ENCODE assay signal across 9 cellular contexts in genomic region chr16:29784901-29785500, GRCh38. TPM values are rescaled to one million over a fixed set of nuclear protein-coding genes. Genes with fewer than 3 reads are reported as not detected.
DNase-seq lines count a peak whose midpoint lies in the region; ATAC-seq and TF ChIP-seq lines count a peak whose summit lies in the region.
"Had no signal": no experiment of that assay in that cellular context is flagged by ENCODE, and none has a peak within 500 bp of the region (broad histone marks: within the 10 kb centered on the region; RNA-seq: fewer than 3 reads in every experiment).

No MANE protein-coding gene starts in this region.

- H3K4me1 ChIP-seq in left lung, result peaks cover 2 to 12% of the 10 kb centered on the region in 2 donors

- H3K4me1 Mint-ChIP-seq in activated CD4-positive, alpha-beta T cell treated with anti-CD3 and anti-CD28 coated beads, Interleukin-2, amount 10 ng/mL, durations not matched to agents 7 days and 5 days, result peaks cover 33% of the 10 kb centered on the region

- peaks cover 4% of the 10 kb centered on the region for H3K9me3 Mint-ChIP-seq in activated CD4-positive, alpha-beta T cell treated with anti-CD3 and anti-CD28 coated beads, Interleukin-2, amount 10 ng/mL, durations not matched to agents 7 days and 5 days

- POLR2A ChIA-PET in activated CD4-positive, alpha-beta T cell treated with anti-CD3 and anti-CD28 coated beads, Interleukin-2, amount 10 ng/mL, durations not matched to agents 7 days and 5 days (lab: Charles Lee), result no interaction called here

- ATAC-seq in left lung (peak; percentile 79), GM21360 (IDR thresholded peaks at IDR 0.05; ENCODE audit: unreplicated experiment) (no peak)

- peak overlapping the region; percentile 61 for H3K4me3 ChIP-seq in coronary artery
- H3K4me3 ChIP-seq in left lung, result peak overlapping the region in 1 of 2 donors; percentile 6

- H3K36me3 Mint-ChIP-seq in activated CD4-positive, alpha-beta T cell treated with anti-CD3 and anti-CD28 coated beads, Interleukin-2, amount 10 ng/mL, durations not matched to agents 7 days and 5 days (ENCODE audit: low read depth), result no peaks in the 10 kb centered on the region

- peak; percentile 86 for TF ChIP-seq CTCF in GM12872 (IDR thresholded peaks at IDR 0.05; ENCODE audit: insufficient read depth, low read depth, low read length)
- peak; percentile 82 for TF ChIP-seq CTCF in coronary artery (IDR thresholded peaks at IDR 0.05)
- TF ChIP-seq CTCF in left lung (IDR thresholded peaks at IDR 0.05), result peak; percentile 80 to 86

- intact Hi-C loops in left lung (cut with DNase I), result no loop called here

- no peaks in the 10 kb centered on the region for H3K36me3 ChIP-seq in left lung

- H3K27ac ChIP-seq in coronary artery, result no peak overlapping the region
- no peak overlapping the region for H3K27ac ChIP-seq in left lung

- H3K9me3 ChIP-seq in left lung, result no peaks in the 10 kb centered on the region

- no peaks in the 10 kb centered on the region for H3K27me3 ChIP-seq in left lung

- CTCF ChIA-PET in activated CD4-positive, alpha-beta T cell treated with anti-CD3 and anti-CD28 coated beads, Interleukin-2, amount 10 ng/mL, durations not matched to agents 7 days and 5 days (lab: Charles Lee), result interaction anchor here (0.6 to 2.5 kb wide), 24 partner anchors 9 to 223 kb away, joined by 3 to 25 read pairs (median 4); partner anchors contain the start of genes C16orf54 and PAGR1

- no peak overlapping the region for H3K4me3 Mint-ChIP-seq in activated CD4-positive, alpha-beta T cell treated with anti-CD3 and anti-CD28 coated beads, Interleukin-2, amount 10 ng/mL, durations not matched to agents 7 days and 5 days

- peak; percentile 71 for DNase-seq in activated CD4-positive, alpha-beta T cell treated with anti-CD3 and anti-CD28 coated beads, Interleukin-2, amount 10 ng/mL, durations not matched to agents 7 days and 5 days
- DNase-seq in coronary artery (ENCODE audit: low spot score) (peak; percentile 78), left lung (peak; percentile 75 to 95), COLO668 (lab: John Stamatoyannopoulos, UW; ENCODE audit: unreplicated experiment) (no peak)
- DNase-seq in stimulated activated CD4-positive, alpha-beta T cell treated with anti-CD3 and anti-CD28 coated beads, Interleukin-4, amount 100 ng/mL, for 4 hours, result peak; percentile 65 to 69
- no peak for DNase-seq in NK-92 treated with Interleukin-12 subunit alpha and Interleukin-12 subunit beta, amount 100 ng/mL, for 24 hours (lab: John Stamatoyannopoulos, UW)

- H3K27ac Mint-ChIP-seq in activated CD4-positive, alpha-beta T cell treated with anti-CD3 and anti-CD28 coated beads, Interleukin-2, amount 10 ng/mL, durations not matched to agents 7 days and 5 days, result peak overlapping the region; percentile 80

- H3K27me3 Mint-ChIP-seq in activated CD4-positive, alpha-beta T cell treated with anti-CD3 and anti-CD28 coated beads, Interleukin-2, amount 10 ng/mL, durations not matched to agents 7 days and 5 days, result peaks cover 5% of the 10 kb centered on the region

RNA-seq across cellular contexts. Expression of gene KIF22, which starts 5.5 kb away (rescaled TPM):
- 100 to 1,000 TPM; 244 to 253 TPM for total RNA-seq in activated CD4-positive, alpha-beta T cell treated with anti-CD3 and anti-CD28 coated beads, Interleukin-2, amount 10 ng/mL, durations not matched to agents 7 days and 5 days
- total RNA-seq in left lung, result 10 to 100 TPM; 24.8 to 32.5 TPM

RNA-seq across cellular contexts. Expression of gene ZG16, which starts 6.9 kb away (rescaled TPM):
- total RNA-seq in activated CD4-positive, alpha-beta T cell treated with anti-CD3 and anti-CD28 coated beads, Interleukin-2, amount 10 ng/mL, durations not matched to agents 7 days and 5 days, result not detected
- not detected for total RNA-seq in left lung
- total RNA-seq: HT1080 had no signal

RNA-seq across cellular contexts. Expression of gene MAZ, which starts 21.3 kb away (rescaled TPM):
- 100 to 1,000 TPM; 528 to 590 TPM for total RNA-seq in activated CD4-positive, alpha-beta T cell treated with anti-CD3 and anti-CD28 coated beads, Interleukin-2, amount 10 ng/mL, durations not matched to agents 7 days and 5 days
- total RNA-seq in left lung, result 100 to 1,000 TPM; 193 to 205 TPM

RNA-seq across cellular contexts. Expression of gene PRRT2, which starts 27.0 kb away (rescaled TPM):
- 1 to 10 TPM in 1 of 2 experiments, under 1 TPM in 1; 0.98 to 1.3 TPM for total RNA-seq in activated CD4-positive, alpha-beta T cell treated with anti-CD3 and anti-CD28 coated beads, Interleukin-2, amount 10 ng/mL, durations not matched to agents 7 days and 5 days
- 1 to 10 TPM in 1 of 2 donors, under 1 TPM in 1; 0.94 to 3.1 TPM for total RNA-seq in left lung

RNA-seq across cellular contexts. Expression of gene PAGR1, which starts 31.0 kb away (rescaled TPM):
- 10 to 100 TPM; 26.8 to 29.6 TPM for total RNA-seq in activated CD4-positive, alpha-beta T cell treated with anti-CD3 and anti-CD28 coated beads, Interleukin-2, amount 10 ng/mL, durations not matched to agents 7 days and 5 days
- total RNA-seq in left lung, result 10 to 100 TPM; 16.4 to 23.1 TPM

Comparison
In these comparisons a context has a peak if more than half of its experiments do, and no peak if none do; other contexts are left out.
1. DNase-seq: peak in activated CD4-positive, alpha-beta T cell treated with anti-CD3 and anti-CD28 coated beads, Interleukin-2, amount 10 ng/mL, durations not matched to agents 7 days and 5 days (single experiment), coronary artery (single experiment), left lung (2 of 2) and stimulated activated CD4-positive, alpha-beta T cell treated with anti-CD3 and anti-CD28 coated beads, Interleukin-4, amount 100 ng/mL, for 4 hours (2 of 2); none in COLO668 (single experiment) and NK-92 treated with Interleukin-12 subunit alpha and Interleukin-12 subunit beta, amount 100 ng/mL, for 24 hours (single experiment).
2. RNA of gene KIF22, which starts 5.5 kb away (total RNA-seq): 244 to 253 TPM in activated CD4-positive, alpha-beta T cell treated with anti-CD3 and anti-CD28 coated beads, Interleukin-2, amount 10 ng/mL, durations not matched to agents 7 days and 5 days; 24.8 to 32.5 TPM in left lung; every median in the first group is over 4 times any median in the second.
3. Peak in every context shown above with its lines, with median percentiles within 50 percentile points of each other: CTCF ChIP-seq.